In genomic region chr10:110460111-110460809, GRCh38 we compare ENCODE assay signal across 8 cellular contexts. TPM values are rescaled to one million over a fixed set of nuclear protein-coding genes. Genes with fewer than 3 reads are reported as not detected.
DNase-seq lines count a peak whose midpoint lies in the region; ATAC-seq and TF ChIP-seq lines count a peak whose summit lies in the region.

No MANE protein-coding gene starts in this region.

- H3K4me3 Mint-ChIP-seq in natural killer cell = peak overlapping the region; percentile 81

- no peak for TF ChIP-seq CTCF in GM12865 (IDR thresholded peaks at IDR 0.05; ENCODE audit: insufficient read depth, low read depth, low read length, missing control alignments)
- TF ChIP-seq CTCF in natural killer cell (IDR thresholded peaks at IDR 0.05) = no peak

- peaks cover 60 to 69% of the 10 kb centered on the region in 2 donors for H3K4me1 Mint-ChIP-seq in natural killer cell

- H3K9me3 Mint-ChIP-seq in natural killer cell = no peaks in the 10 kb centered on the region

- no peaks in the 10 kb centered on the region for H3K27me3 Mint-ChIP-seq in natural killer cell (ENCODE audit: low read depth in 2 of 2)

- H3K9me3 ChIP-seq in SJCRH30 (replicated peaks) = no peaks in the 10 kb centered on the region

- peaks cover 45% of the 10 kb centered on the region for H3K4me1 ChIP-seq in SJCRH30

- H3K36me3 Mint-ChIP-seq in natural killer cell = no peaks in the 10 kb centered on the region

- no peak overlapping the region for H3K4me3 ChIP-seq in GM12865 (ENCODE audit: low read depth, low read length)
- peak overlapping the region; percentile 11 for H3K4me3 ChIP-seq in SJCRH30

- H3K36me3 ChIP-seq in SJCRH30 = no peaks in the 10 kb centered on the region

- TF ChIP-seq POLR2A in erythroblast (IDR thresholded peaks at IDR 0.05; ENCODE audit: low read length) = no peak

- peak overlapping the region in 1 of 2 donors; percentile 89 for H3K27ac Mint-ChIP-seq in natural killer cell

- peak; percentile 19 for DNase-seq in GM12865 (ENCODE audit: low read depth)
- peak; percentile 68 to 73 for DNase-seq in SJCRH30
- peak; percentile 42 for DNase-seq in brain pericyte (ENCODE audit: low read depth, low spot score)
- DNase-seq in natural killer cell = peak; percentile 41
- DNase-seq in erythroblast (lab: John Stamatoyannopoulos, UW) = no peak

- intact Hi-C loops in natural killer cell (cut with micrococcal nuclease) = no loop called here

- no peaks in the 10 kb centered on the region for H3K27me3 ChIP-seq in SJCRH30

- ATAC-seq in natural killer cell (peak; percentile 69 to 80 (median 75)), GM21576 (IDR thresholded peaks at IDR 0.05; ENCODE audit: unreplicated experiment) (no peak), HG03457 (IDR thresholded peaks at IDR 0.05; ENCODE audit: unreplicated experiment) (no peak), GM18909 (IDR thresholded peaks at IDR 0.05; ENCODE audit: poor library complexity, unreplicated experiment) (no peak)

- H3K27ac ChIP-seq in SJCRH30 = peak overlapping the region; percentile 22; the same call in 1 of the 2 replicates

RNA-seq across cellular contexts. Expression of gene DUSP5, which starts 37.4 kb away (rescaled TPM):
- total RNA-seq in SJCRH30 (2014; rRNA removed; shearing (Covaris generic)) = 5.3 and 6.0 TPM in 2 replicates
- total RNA-seq in natural killer cell = 10 to 100 TPM; 56.3 to 98.9 (median 69.6) TPM

Comparison
In these comparisons a context has a peak if more than half of its experiments do, and no peak if none do; other contexts are left out.
1. DNase-seq: peak in GM12865 (single experiment), SJCRH30 (2 of 2), brain pericyte (single experiment) and natural killer cell (single experiment); none in erythroblast (0 of 2).
2. ATAC-seq: peak in natural killer cell (3 of 3); none in GM21576 (single experiment), HG03457 (single experiment) and GM18909 (single experiment).